1 cellular context compared by ENCODE assay signal in genomic region chr6:121448528-121448927, GRCh38. TPM values are rescaled to one million over a fixed set of nuclear protein-coding genes. Genes with fewer than 3 reads are reported as not detected.
"Had no signal": no experiment of that assay in that cellular context is flagged by ENCODE, and none has a peak within 500 bp of the region (broad histone marks: within the 10 kb centered on the region; RNA-seq: fewer than 3 reads in every experiment).

No MANE protein-coding gene starts in this region.

RNA-seq across cellular contexts. Expression of gene GJA1, which starts 13.1 kb away (rescaled TPM):
- total RNA-seq: naive thymus-derived CD8-positive, alpha-beta T cell had no signal
- polyA plus RNA-seq: naive thymus-derived CD8-positive, alpha-beta T cell had no signal
